In genomic region chr3:51675201-51675611, GRCh38 we compare ENCODE assay signal across 10 cellular contexts. TPM values are rescaled to one million over a fixed set of nuclear protein-coding genes. Genes with fewer than 3 reads are reported as not detected.
DNase-seq lines count a peak whose midpoint lies in the region; ATAC-seq and TF ChIP-seq lines count a peak whose summit lies in the region.
"Had no signal": no experiment of that assay in that cellular context is flagged by ENCODE, and none has a peak within 500 bp of the region (broad histone marks: within the 10 kb centered on the region; RNA-seq: fewer than 3 reads in every experiment).

No MANE protein-coding gene starts in this region.

- no peak for TF ChIP-seq CTCF in HFFc6 (IDR thresholded peaks at IDR 0.05)
- TF ChIP-seq CTCF in esophagus muscularis mucosa (IDR thresholded peaks at IDR 0.05), result no peak
- TF ChIP-seq CTCF in gastroesophageal sphincter (IDR thresholded peaks at IDR 0.05), result no peak

- H3K4me3 Mint-ChIP-seq in HFFc6 (no peak overlapping the region), immature natural killer cell (peak overlapping the region in 1 of 5 donors; percentile 22)

- DNase-seq in 8988T (peak; percentile 57), HFFc6 (peak; percentile 57), immature natural killer cell (no peak), esophagus muscularis mucosa (ENCODE audit: extremely low spot score) (no peak), NCI-H774 (lab: John Stamatoyannopoulos, UW) (no peak)
- DNase-seq in activated naive CD4-positive, alpha-beta T cell treated with anti-CD3 and anti-CD28 coated beads, Interleukin-2, amount 50 U/mL, for 72 hours (ENCODE audit: low spot score in 2 of 2), result peak in 1 of 2 donors; percentile 68
- DNase-seq: MM.1S had no signal

- TF ChIP-seq EP300 in esophagus muscularis mucosa (IDR thresholded peaks at IDR 0.05) (no peak), gastroesophageal sphincter (IDR thresholded peaks at IDR 0.05) (no peak)

- TF ChIP-seq POLR2A in esophagus muscularis mucosa (IDR thresholded peaks at IDR 0.05; ENCODE audit: low read depth) (no peak), gastroesophageal sphincter (IDR thresholded peaks at IDR 0.05) (no peak)

- H3K27me3 Mint-ChIP-seq in HFFc6 (ENCODE audit: insufficient read depth) (peaks cover 2% of the 10 kb centered on the region), immature natural killer cell (ENCODE audit: low read depth in 3 of 3) (peaks cover 2 to 7% (median 6%) of the 10 kb centered on the region in 3 donors)

- ATAC-seq in activated naive CD4-positive, alpha-beta T cell treated with anti-CD3 and anti-CD28 coated beads, Interleukin-2, amount 50 U/mL, for 72 hours, result peak; percentile 32 to 50
- ATAC-seq in HG03108 (IDR thresholded peaks at IDR 0.05; ENCODE audit: unreplicated experiment) (no peak), gastroesophageal sphincter (no peak)

- H3K4me1 Mint-ChIP-seq in HFFc6 (ENCODE audit: low read depth) (peaks cover 45% of the 10 kb centered on the region), immature natural killer cell (peaks cover 78 to 87% of the 10 kb centered on the region in 2 donors)

- H3K9me3 Mint-ChIP-seq in HFFc6 (no peaks in the 10 kb centered on the region), immature natural killer cell (peaks cover 0 to 3% (median 0%) of the 10 kb centered on the region in 6 donors)
- H3K9me3 Mint-ChIP-seq in activated naive CD4-positive, alpha-beta T cell treated with anti-CD3 and anti-CD28 coated beads, Interleukin-2, amount 50 U/mL, for 72 hours, result no peaks in the 10 kb centered on the region

- H3K27me3 ChIP-seq in esophagus muscularis mucosa (no peaks in the 10 kb centered on the region), gastroesophageal sphincter (no peaks in the 10 kb centered on the region)

- intact Hi-C loops in esophagus muscularis mucosa (cut with DNase I), result loop anchor here (10.0 kb wide), 1 partner anchor 290 kb away; the partner anchor contains the start of gene MANF

- H3K4me3 ChIP-seq in esophagus muscularis mucosa (no peak overlapping the region), gastroesophageal sphincter (no peak overlapping the region)

- 55% methylated on average over 2 of the region's 2 CpGs for WGBS in esophagus muscularis mucosa
- 60% methylated on average over 1 of the region's 2 CpGs; no CpG with 5 or more reads in 1 of the 2 donors for WGBS in gastroesophageal sphincter (ENCODE audit: low coverage in 1 of 2), 2 donors

- H3K27ac Mint-ChIP-seq in HFFc6 (peak overlapping the region; percentile 77), immature natural killer cell (peak overlapping the region in 4 of 6 donors; percentile 55 to 81 (median 77))
- peak overlapping the region; percentile 91 to 97 for H3K27ac Mint-ChIP-seq in activated naive CD4-positive, alpha-beta T cell treated with anti-CD3 and anti-CD28 coated beads, Interleukin-2, amount 50 U/mL, for 72 hours

- H3K27ac ChIP-seq in esophagus muscularis mucosa (replicated peaks in 1 of 4) (no peak overlapping the region), gastroesophageal sphincter (no peak overlapping the region)

- H3K4me1 ChIP-seq in esophagus muscularis mucosa (peaks cover 33 to 75% (median 53%) of the 10 kb centered on the region in 4 donors), gastroesophageal sphincter (peaks cover 0 to 72% (median 22%) of the 10 kb centered on the region in 3 donors)

- H3K36me3 Mint-ChIP-seq in HFFc6 (ENCODE audit: low read depth) (0 out of 2 replicates have a peak, but pooled peaks cover 5% of the 10 kb centered on the region), immature natural killer cell (peaks cover 0 to 13% (median 0%) of the 10 kb centered on the region in 3 donors)
- H3K36me3 Mint-ChIP-seq in activated naive CD4-positive, alpha-beta T cell treated with anti-CD3 and anti-CD28 coated beads, Interleukin-2, amount 50 U/mL, for 72 hours, result peaks cover 11 to 17% of the 10 kb centered on the region in 2 donors

- H3K36me3 ChIP-seq in esophagus muscularis mucosa (peaks cover 0 to 61% (median 39%) of the 10 kb centered on the region in 4 donors), gastroesophageal sphincter (peaks cover 0 to 62% of the 10 kb centered on the region in 2 donors)

- H3K9me3 ChIP-seq in esophagus muscularis mucosa (no peaks in the 10 kb centered on the region), gastroesophageal sphincter (no peaks in the 10 kb centered on the region)

RNA-seq across cellular contexts. Expression of gene TEX264, which starts 4.2 kb away (rescaled TPM):
- 10 to 100 TPM; 39.2 to 56.3 (median 42.2) TPM for total RNA-seq in HFFc6 (2021; fragmentation: NEBNext Ultra II Directional; extraction: Animal tissue kit (Norgen Biotek cat#: 25700))
- 10 to 100 TPM; 25.7 to 44.0 TPM for total RNA-seq in activated naive CD4-positive, alpha-beta T cell treated with anti-CD3 and anti-CD28 coated beads, Interleukin-2, amount 50 U/mL, for 72 hours
- polyA plus RNA-seq in immature natural killer cell, result 100 to 1,000 TPM; 101 to 155 (median 131) TPM
- total RNA-seq in esophagus muscularis mucosa, result 10 to 100 TPM; 48.0 to 73.8 (median 65.4) TPM
- 10 to 100 TPM; 43.9 to 67.5 (median 51.4) TPM for total RNA-seq in gastroesophageal sphincter

RNA-seq across cellular contexts. Expression of gene GRM2, which starts 31.7 kb away (rescaled TPM):
- under 1 TPM in 1 of 6 experiments, not detected in 5; 0.02 TPM for total RNA-seq in HFFc6 (2021; fragmentation: NEBNext Ultra II Directional; extraction: Animal tissue kit (Norgen Biotek cat#: 25700))
- total RNA-seq in activated naive CD4-positive, alpha-beta T cell treated with anti-CD3 and anti-CD28 coated beads, Interleukin-2, amount 50 U/mL, for 72 hours, result under 1 TPM; 0.16 to 0.54 TPM
- polyA plus RNA-seq in immature natural killer cell, result not detected
- under 1 TPM in 3 of 4 donors, not detected in 1; 0.11 to 0.83 (median 0.52) TPM for total RNA-seq in esophagus muscularis mucosa
- under 1 TPM in 2 of 4 donors, not detected in 2; 0.12 to 0.13 TPM for total RNA-seq in gastroesophageal sphincter
- total RNA-seq: SK-MEL-5 had no signal

Comparison
In these comparisons a context has a peak if more than half of its experiments do, and no peak if none do; other contexts are left out.
1. DNase-seq: peak in 8988T (single experiment) and HFFc6 (single experiment); none in immature natural killer cell (0 of 3), esophagus muscularis mucosa (single experiment) and NCI-H774 (single experiment).
2. ATAC-seq: peak in activated naive CD4-positive, alpha-beta T cell treated with anti-CD3 and anti-CD28 coated beads, Interleukin-2, amount 50 U/mL, for 72 hours (2 of 2); none in HG03108 (single experiment) and gastroesophageal sphincter (single experiment).
3. Peak in every context shown above with its lines, with median percentiles within 50 percentile points of each other: H3K27ac Mint-ChIP-seq.